ENCODE assay signal across 15 cellular contexts in the genomic region with DNA sequence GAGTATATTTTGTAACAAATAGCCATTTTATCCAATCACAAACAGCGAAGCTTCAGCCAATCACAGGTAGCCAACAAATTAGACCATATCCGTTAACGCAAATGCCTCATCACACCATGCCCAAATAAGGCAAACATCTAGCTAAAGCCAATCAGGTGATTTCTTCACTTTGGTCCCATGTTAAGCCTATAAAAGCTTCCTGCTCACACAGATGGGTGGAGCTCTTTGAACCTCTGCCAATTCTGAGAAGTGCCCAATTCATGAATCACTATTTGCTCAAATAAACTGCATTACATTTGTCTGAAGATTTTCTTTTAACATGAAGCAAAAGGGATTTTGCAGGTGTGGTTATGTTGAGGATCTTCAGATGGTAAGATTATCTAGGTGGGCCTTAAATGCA.
DNase-seq lines count a peak whose midpoint lies in the region; ATAC-seq, FAIRE-seq and TF ChIP-seq lines count a peak whose summit lies in the region.
"Had no signal": no experiment of that assay in that cellular context is flagged by ENCODE, and none has a peak within 500 bp of the region (broad histone marks: within the 10 kb centered on the region; RNA-seq: fewer than 3 reads in every experiment).

No MANE protein-coding gene starts in this region.

- FAIRE-seq in colon (lab: Jason Lieb, UNC), result peak; percentile 88

- intact Hi-C loops in mucosa of descending colon (cut with DNase I, micrococcal nuclease), result no loop called here

- no peak for TF ChIP-seq CTCF in BJ (IDR thresholded peaks at IDR 0.05; ENCODE audit: insufficient read depth, low read depth, low read length)
- TF ChIP-seq CTCF in mucosa of descending colon (IDR thresholded peaks at IDR 0.05), result no peak

- H3K27me3 ChIP-seq in BJ (ENCODE audit: control insufficient read depth, insufficient read depth, low read length) (no peaks in the 10 kb centered on the region), MG63 (no peaks in the 10 kb centered on the region)
- H3K27me3 ChIP-seq: tibial nerve had no signal

- peak; percentile 93 for ATAC-seq in mucosa of descending colon
- ATAC-seq in GM18868 (IDR thresholded peaks at IDR 0.05; ENCODE audit: unreplicated experiment), result no peak
- ATAC-seq: naive thymus-derived CD4-positive, alpha-beta T cell had no signal

- DNase-seq in BJ (ENCODE audit: low read depth) (peak; percentile 71), MG63 (peak; percentile 68), mucosa of descending colon (peak in 1 of 3 donors; percentile 83), DMS 273 (lab: John Stamatoyannopoulos, UW; ENCODE audit: unreplicated experiment) (no peak), UCSD-AML1 (lab: John Stamatoyannopoulos, UW; ENCODE audit: unreplicated experiment) (no peak)
- no peak for DNase-seq in activated T-cell treated with anti-CD3 and anti-CD28 coated beads, Interleukin-2, amount 50 U/mL, for 48 hours
- DNase-seq: activated CD4-positive, alpha-beta T cell treated with anti-CD3 and anti-CD28 coated beads for 1 hour; DND-41; glutamatergic neuron; Kasumi-1; naive thymus-derived CD4-positive, alpha-beta T cell; stimulated activated CD4-positive, alpha-beta T cell treated with anti-CD3 and anti-CD28 coated beads, Interleukin-4, amount 100 ng/mL, for 1 hour had no signal

- H3K9me3 ChIP-seq in MG63 (peaks cover 20% of the 10 kb centered on the region), mucosa of descending colon (no peaks in the 10 kb centered on the region)
- H3K9me3 ChIP-seq: tibial nerve had no signal

- H3K4me3 ChIP-seq in BJ (ENCODE audit: low read depth, low read length), result no peak overlapping the region
- no peak overlapping the region for H3K4me3 ChIP-seq in MG63
- no peak overlapping the region for H3K4me3 ChIP-seq in mucosa of descending colon
- H3K4me3 ChIP-seq: tibial nerve had no signal

- POLR2A ChIA-PET in BJ (lab: Charles Lee), result no interaction called here

- CTCF ChIA-PET in BJ (lab: Yijun Ruan, JAX), result interaction anchor here (0.8 to 1.4 kb wide), 4 partner anchors 9 to 58 kb away, joined by 3 to 4 read pairs (median 3); no protein-coding TSS in a partner anchor

- H3K36me3 ChIP-seq in BJ (ENCODE audit: control insufficient read depth, insufficient read depth, low read length) (no peaks in the 10 kb centered on the region), MG63 (peaks cover 5% of the 10 kb centered on the region; the same call in 1 of the 2 replicates), mucosa of descending colon (ENCODE audit: low read depth) (no peaks in the 10 kb centered on the region)
- H3K36me3 ChIP-seq: tibial nerve had no signal

- H3K4me1 ChIP-seq in mucosa of descending colon (ENCODE audit: low read depth), result no peaks in the 10 kb centered on the region

Comparison
In these comparisons a context has a peak if more than half of its experiments do, and no peak if none do; other contexts are left out.
1. DNase-seq: peak in BJ (single experiment) and MG63 (single experiment); none in DMS 273 (single experiment), UCSD-AML1 (single experiment) and activated T-cell treated with anti-CD3 and anti-CD28 coated beads, Interleukin-2, amount 50 U/mL, for 48 hours (0 of 2).